27 cellular contexts compared by ENCODE assay signal in the genomic region with DNA sequence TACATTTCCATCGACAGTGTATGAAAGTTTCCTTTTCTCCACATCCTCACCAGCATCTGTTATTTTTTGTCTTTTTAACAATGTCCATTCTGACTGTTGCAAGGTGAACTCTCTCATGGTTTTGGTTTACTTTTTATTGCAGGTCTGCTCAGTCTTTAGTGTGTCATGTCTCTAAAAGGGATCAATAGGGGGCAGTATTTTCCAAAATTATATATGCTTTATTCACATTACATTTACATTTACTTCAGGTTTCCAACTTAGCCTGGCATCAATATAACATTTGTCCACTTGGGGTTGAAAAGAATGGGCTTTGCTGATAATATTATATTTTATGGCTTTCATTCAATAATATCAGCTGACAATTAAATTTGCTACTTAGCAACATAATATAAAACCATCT.
DNase-seq lines count a peak whose midpoint lies in the region; ATAC-seq and TF ChIP-seq lines count a peak whose summit lies in the region.
"Had no signal": no experiment of that assay in that cellular context is flagged by ENCODE, and none has a peak within 500 bp of the region (broad histone marks: within the 10 kb centered on the region; RNA-seq: fewer than 3 reads in every experiment).

No MANE protein-coding gene starts in this region.

- H3K9me3 Mint-ChIP-seq in neural crest cell, result peaks cover 15% of the 10 kb centered on the region
- H3K9me3 Mint-ChIP-seq: activated naive CD4-positive, alpha-beta T cell treated with anti-CD3 and anti-CD28 coated beads, Interleukin-2, amount 10 ng/mL, durations not matched to agents 7 days and 5 days had no signal

- TF ChIP-seq CTCF in neural crest cell (conservative IDR thresholded peaks at IDR 0.05), result peak; percentile 32

- no peaks in the 10 kb centered on the region for H3K27me3 ChIP-seq in MG63
- H3K27me3 ChIP-seq: adrenal gland, ovary had no signal

- H3K36me3 Mint-ChIP-seq in neural crest cell (ENCODE audit: low read depth), result peaks cover 2% of the 10 kb centered on the region
- H3K36me3 Mint-ChIP-seq: activated naive CD4-positive, alpha-beta T cell treated with anti-CD3 and anti-CD28 coated beads, Interleukin-2, amount 10 ng/mL, durations not matched to agents 7 days and 5 days had no signal

- in situ Hi-C loops in SK-MEL-5 (cut with HindIII; ENCODE audit: low pct_unique_long_range_greater_than_20kb, low sequenced_read_pairs), result no loop called here

- H3K27me3 Mint-ChIP-seq in neural crest cell (ENCODE audit: low read depth), result no peaks in the 10 kb centered on the region
- H3K27me3 Mint-ChIP-seq: activated naive CD4-positive, alpha-beta T cell treated with anti-CD3 and anti-CD28 coated beads, Interleukin-2, amount 10 ng/mL, durations not matched to agents 7 days and 5 days; T-helper 17 cell had no signal

- H3K9me3 ChIP-seq in MG63, result no peaks in the 10 kb centered on the region
- H3K9me3 ChIP-seq: adrenal gland, ovary had no signal

- H3K4me3 Mint-ChIP-seq in neural crest cell, result no peak overlapping the region
- H3K4me3 Mint-ChIP-seq: activated naive CD4-positive, alpha-beta T cell treated with anti-CD3 and anti-CD28 coated beads, Interleukin-2, amount 10 ng/mL, durations not matched to agents 7 days and 5 days; nephron; T-helper 17 cell had no signal

- H3K27ac Mint-ChIP-seq in neural crest cell (ENCODE audit: unreplicated experiment), result no peak overlapping the region
- H3K27ac Mint-ChIP-seq: activated naive CD4-positive, alpha-beta T cell treated with anti-CD3 and anti-CD28 coated beads, Interleukin-2, amount 10 ng/mL, durations not matched to agents 7 days and 5 days; nephron; T-helper 17 cell had no signal

- no peak for ATAC-seq in GM21381 (IDR thresholded peaks at IDR 0.05; ENCODE audit: unreplicated experiment)
- ATAC-seq: activated CD4-positive, CD25-positive, alpha-beta regulatory T cell treated with anti-CD3 and anti-CD28 coated beads, Interleukin-2, amount 50 U/mL, for 24 hours; left colon; T-helper 17 cell had no signal

- H3K4me3 ChIP-seq in MG63, result no peak overlapping the region
- H3K4me3 ChIP-seq: adrenal gland, ovary, skin epidermis had no signal

- H3K36me3 ChIP-seq in MG63, result no peaks in the 10 kb centered on the region
- H3K36me3 ChIP-seq: adrenal gland, ovary had no signal

- DNase-seq in DMS 273 (lab: John Stamatoyannopoulos, UW; ENCODE audit: unreplicated experiment) (peak; percentile 15), DMS 273 treated with DMSO at 0.1 percent for 48 hours (lab: John Stamatoyannopoulos, UW) (no peak), LHCN-M2 (ENCODE audit: low read depth) (peak; percentile 0), SK-MEL-5 (ENCODE audit: low read depth, low spot score) (peak; percentile 35), neural crest cell (ENCODE audit: low read depth, low spot score) (no peak), MG63 (no peak), T-helper 2 cell (no peak)
- DNase-seq: 8988T; activated CD4-positive, alpha-beta T cell treated with anti-CD3 and anti-CD28 coated beads, Interleukin-2, amount 50 U/mL, for 48 hours; activated CD8-positive, alpha-beta memory T cell treated with anti-CD3 and anti-CD28 coated beads, Interleukin-2, amount 50 U/mL, for 48 hours; activated naive CD4-positive, alpha-beta T cell treated with anti-CD3 and anti-CD28 coated beads, Interleukin-2, amount 10 ng/mL, durations not matched to agents 7 days and 5 days; adrenal gland; EL; H7; hypothalamus; KG1; left colon; NCI-H1436; NCI-H446 treated with DMSO at 0.1 percent for 48 hours; NCI-H774; ovary; stimulated activated naive CD4-positive, alpha-beta T cell; T-helper 17 cell had no signal

- H3K4me1 Mint-ChIP-seq in neural crest cell, result peaks cover 19% of the 10 kb centered on the region
- H3K4me1 Mint-ChIP-seq: activated naive CD4-positive, alpha-beta T cell treated with anti-CD3 and anti-CD28 coated beads, Interleukin-2, amount 10 ng/mL, durations not matched to agents 7 days and 5 days; nephron; T-helper 17 cell had no signal

Comparison
In these comparisons a context has a peak if more than half of its experiments do, and no peak if none do; other contexts are left out.
1. DNase-seq: peak in DMS 273 (single experiment), LHCN-M2 (single experiment) and SK-MEL-5 (single experiment); none in DMS 273 treated with DMSO at 0.1 percent for 48 hours (single experiment), neural crest cell (single experiment), MG63 (single experiment) and T-helper 2 cell (0 of 5).